ENCODE assay signal across 31 cellular contexts in genomic region chr2:12469053-12469625, GRCh38.
DNase-seq lines count a peak whose midpoint lies in the region; ATAC-seq and TF ChIP-seq lines count a peak whose summit lies in the region.
"Had no signal": no experiment of that assay in that cellular context is flagged by ENCODE, and none has a peak within 500 bp of the region (broad histone marks: within the 10 kb centered on the region; RNA-seq: fewer than 3 reads in every experiment).

No MANE protein-coding gene starts in this region.

- in situ Hi-C loops in transverse colon (cut with MboI; ENCODE audit: low pct_ligation_motif_present in 1 of 4, low pct_unique_long_range_greater_than_20kb in 1 of 4, low sequenced_read_pairs in 3 of 4) = no loop called here

- peak overlapping the region; percentile 39 to 77 (median 68) for H3K27ac Mint-ChIP-seq in nephron
- H3K27ac Mint-ChIP-seq in naive thymus-derived CD8-positive, alpha-beta T cell = no peak overlapping the region
- H3K27ac Mint-ChIP-seq: activated B cell treated with CpG ODN at 0.5 μM for 24 hours; GM23338; immature natural killer cell; natural killer cell; stimulated activated effector memory CD8-positive, alpha-beta T cell treated with anti-CD3 and anti-CD28 coated beads, Interleukin-12 subunit alpha, Interleukin-12 subunit beta, amount 100 ng/mL, for 72 hours had no signal

- H3K79me2 ChIP-seq in fibroblast of lung (ENCODE audit: control insufficient read depth, insufficient read depth, low read length) = no peaks in the 10 kb centered on the region
- H3K79me2 ChIP-seq: hepatocyte had no signal

- H2AFZ ChIP-seq in fibroblast of lung (ENCODE audit: low read length) = no peak overlapping the region
- H2AFZ ChIP-seq: GM23338, hepatocyte had no signal

- no peak for TF ChIP-seq EP300 in transverse colon (IDR thresholded peaks at IDR 0.05; ENCODE audit: low read depth)

- H3K9ac ChIP-seq in adipocyte (ENCODE audit: low read length) (no peak overlapping the region), fibroblast of lung (ENCODE audit: insufficient read depth, low read length) (no peak overlapping the region)

- H3K27ac ChIP-seq in fibroblast of lung (ENCODE audit: insufficient read depth, low read length) (peak overlapping the region; percentile 10), transverse colon (peak overlapping the region; percentile 39 to 54 (median 41))
- H3K27ac ChIP-seq: hepatocyte, right atrium auricular region, SJSA1 had no signal

- H3K36me3 Mint-ChIP-seq in nephron (ENCODE audit: low read depth) = no peaks in the 10 kb centered on the region
- H3K36me3 Mint-ChIP-seq in naive thymus-derived CD8-positive, alpha-beta T cell = peaks cover 0 to 4% (median 4%) of the 10 kb centered on the region in 3 donors
- H3K36me3 Mint-ChIP-seq: natural killer cell; stimulated activated effector memory CD8-positive, alpha-beta T cell treated with anti-CD3 and anti-CD28 coated beads, Interleukin-12 subunit alpha, Interleukin-12 subunit beta, amount 100 ng/mL, for 72 hours had no signal

- intact Hi-C loops in transverse colon (cut with DNase I; ENCODE audit: low total_unique reads) = no loop called here

- H3K4me3 Mint-ChIP-seq in nephron = no peak overlapping the region
- no peak overlapping the region for H3K4me3 Mint-ChIP-seq in naive thymus-derived CD8-positive, alpha-beta T cell
- H3K4me3 Mint-ChIP-seq: activated B cell treated with CpG ODN at 0.5 μM for 24 hours; GM23338; immature natural killer cell; natural killer cell; stimulated activated effector memory CD8-positive, alpha-beta T cell treated with anti-CD3 and anti-CD28 coated beads, Interleukin-12 subunit alpha, Interleukin-12 subunit beta, amount 100 ng/mL, for 72 hours; T-cell had no signal

- H3K27me3 ChIP-seq in adipocyte (replicated peaks; ENCODE audit: control insufficient read depth, insufficient read depth, low read length) (no peaks in the 10 kb centered on the region), fibroblast of lung (ENCODE audit: control insufficient read depth, insufficient read depth, low read length) (no peaks in the 10 kb centered on the region), transverse colon (no peaks in the 10 kb centered on the region)
- H3K27me3 ChIP-seq: hepatocyte, MG63, ovary, right atrium auricular region, SJSA1 had no signal

- no peaks in the 10 kb centered on the region for H3K9me3 ChIP-seq in adipocyte (ENCODE audit: control insufficient read depth, low read length)
- no peaks in the 10 kb centered on the region for H3K9me3 ChIP-seq in fibroblast of lung (ENCODE audit: control insufficient read depth, insufficient read depth, low read depth, low read length)
- no peaks in the 10 kb centered on the region for H3K9me3 ChIP-seq in transverse colon
- H3K9me3 ChIP-seq: ovary, right atrium auricular region had no signal

- H3K4me1 ChIP-seq in adipocyte (ENCODE audit: control insufficient read depth, insufficient read depth, low read length) (peaks cover 10% of the 10 kb centered on the region), fibroblast of lung (ENCODE audit: control insufficient read depth, extremely low read depth, insufficient read depth, low read length) (peaks cover 3% of the 10 kb centered on the region), transverse colon (peaks cover 0 to 12% (median 0%) of the 10 kb centered on the region in 4 donors)
- H3K4me1 ChIP-seq: right atrium auricular region had no signal

- WGBS in transverse colon (ENCODE audit: low coverage in 1 of 2), 2 donors = 77 to 80% methylated on average over 1 to 3 of the region's 3 CpGs

- no peak for TF ChIP-seq CTCF in fibroblast of lung (conservative IDR thresholded peaks at IDR 0.05 in 1 of 2, IDR thresholded peaks at IDR 0.05 in 1 of 2; ENCODE audit: low read depth in 1 of 2, low read length in 2 of 2)
- TF ChIP-seq CTCF in nephron (IDR thresholded peaks at IDR 0.05; ENCODE audit: unreplicated experiment in 3 of 3) = no peak
- TF ChIP-seq CTCF in transverse colon (IDR thresholded peaks at IDR 0.05) = no peak

- no peak for TF ChIP-seq POLR2A in transverse colon (IDR thresholded peaks at IDR 0.05)

- no peak overlapping the region for H3K4me2 ChIP-seq in fibroblast of lung (ENCODE audit: extremely low read depth, insufficient read depth, low read length)
- H3K4me2 ChIP-seq: GM23338, hepatocyte had no signal

- no peak overlapping the region for H3K4me3 ChIP-seq in adipocyte (ENCODE audit: low read length)
- H3K4me3 ChIP-seq in fibroblast of lung (replicated peaks in 1 of 4; ENCODE audit: control extremely low read depth in 1 of 4, insufficient read depth in 1 of 4, low read depth in 3 of 4, low read length in 4 of 4) = no peak overlapping the region
- no peak overlapping the region for H3K4me3 ChIP-seq in transverse colon
- H3K4me3 ChIP-seq: GM23338, hepatocyte, MG63, ovary, right atrium auricular region, SJSA1 had no signal

- no peaks in the 10 kb centered on the region for H3K27me3 Mint-ChIP-seq in nephron (ENCODE audit: low read depth)
- no peaks in the 10 kb centered on the region for H3K27me3 Mint-ChIP-seq in naive thymus-derived CD8-positive, alpha-beta T cell
- H3K27me3 Mint-ChIP-seq: activated B cell treated with CpG ODN at 0.5 μM for 24 hours, T-cell had no signal

- no peaks in the 10 kb centered on the region for H4K20me1 ChIP-seq in fibroblast of lung (ENCODE audit: control insufficient read depth, extremely low read depth, insufficient read depth, low read length)

- ATAC-seq in naive thymus-derived CD8-positive, alpha-beta T cell = no peak
- no peak for ATAC-seq in HG03354 (IDR thresholded peaks at IDR 0.05; ENCODE audit: poor library complexity, severe bottlenecking, unreplicated experiment)
- ATAC-seq: GM23338; left lobe of liver; natural killer cell; stimulated activated effector memory CD8-positive, alpha-beta T cell treated with anti-CD3 and anti-CD28 coated beads, Interleukin-12 subunit alpha, Interleukin-12 subunit beta, amount 100 ng/mL, for 72 hours; T-cell had no signal

- DNase-seq in adipocyte (ENCODE audit: low read depth) = peak; percentile 52
- DNase-seq in fibroblast of lung (ENCODE audit: low read depth in 2 of 2) = no peak
- DNase-seq in transverse colon = no peak
- DNase-seq in naive thymus-derived CD8-positive, alpha-beta T cell = no peak
- DNase-seq in NCI-H82 treated with DMSO at 0.1 percent for 48 hours (lab: John Stamatoyannopoulos, UW; ENCODE audit: unreplicated experiment) = no peak
- DNase-seq: activated B cell treated with CpG ODN at 0.5 μM for 24 hours; activated CD4-positive, alpha-beta T cell treated with anti-CD3 and anti-CD28 coated beads, Interleukin-2, amount 50 U/mL, for 4 hours; activated naive CD4-positive, alpha-beta T cell treated with anti-CD3 and anti-CD28 coated beads, Interleukin-2, amount 50 U/mL, for 16 hours; anterior cingulate cortex; caudate nucleus; dermis blood vessel endothelial cell; immature natural killer cell; KBM-7; natural killer cell; NCI-H1417; NCI-H2081; NCI-H226; NCI-H69; ovary; stimulated activated CD4-positive, alpha-beta T cell treated with anti-CD3 and anti-CD28 coated beads, Interleukin-4, amount 100 ng/mL, for 24 hours; substantia nigra; T-cell had no signal

- peaks cover 7% of the 10 kb centered on the region for H3K9me3 Mint-ChIP-seq in nephron
- H3K9me3 Mint-ChIP-seq in naive thymus-derived CD8-positive, alpha-beta T cell = peaks cover 0 to 22% (median 10%) of the 10 kb centered on the region in 9 donors
- H3K9me3 Mint-ChIP-seq: natural killer cell had no signal

- no peaks in the 10 kb centered on the region for H3K36me3 ChIP-seq in adipocyte (ENCODE audit: control insufficient read depth, insufficient read depth, low read length, severe bottlenecking)
- H3K36me3 ChIP-seq in fibroblast of lung (ENCODE audit: control insufficient read depth, insufficient read depth, low read length) = no peaks in the 10 kb centered on the region
- no peaks in the 10 kb centered on the region for H3K36me3 ChIP-seq in transverse colon
- H3K36me3 ChIP-seq: MG63, ovary, right atrium auricular region, SJSA1 had no signal

- peaks cover 13% of the 10 kb centered on the region for H3K4me1 Mint-ChIP-seq in nephron
- peaks cover 9 to 21% (median 11%) of the 10 kb centered on the region in 4 donors for H3K4me1 Mint-ChIP-seq in naive thymus-derived CD8-positive, alpha-beta T cell
- H3K4me1 Mint-ChIP-seq: GM23338 had no signal

- POLR2A ChIA-PET in naive thymus-derived CD8-positive, alpha-beta T cell (lab: Charles Lee) = no interaction called here

Comparison
In these comparisons a context has a peak if more than half of its experiments do, and no peak if none do; other contexts are left out.
1. H3K27ac Mint-ChIP-seq: peak in nephron (3 of 3); none in naive thymus-derived CD8-positive, alpha-beta T cell (0 of 10).